Comparison of ENCODE assay signal across 4 cellular contexts in genomic region chr7:99973817-99974216, GRCh38. TPM values are rescaled to one million over a fixed set of nuclear protein-coding genes. Genes with fewer than 3 reads are reported as not detected.
"Had no signal": no experiment of that assay in that cellular context is flagged by ENCODE, and none has a peak within 500 bp of the region (broad histone marks: within the 10 kb centered on the region; RNA-seq: fewer than 3 reads in every experiment).

No MANE protein-coding gene starts in this region.

RNA-seq across cellular contexts. Expression of gene AZGP1, which starts 2.0 kb away (rescaled TPM):
- total RNA-seq: LHCN-M2, SJSA1 had no signal
- polyA plus RNA-seq: SK-N-SH had no signal

RNA-seq across cellular contexts. Expression of gene GJC3, which starts 44.4 kb away (rescaled TPM):
- total RNA-seq: LHCN-M2, Peyer's patch, SJSA1 had no signal
- polyA plus RNA-seq: SK-N-SH had no signal
